Comparison of ENCODE assay signal across 8 cellular contexts in the genomic region with DNA sequence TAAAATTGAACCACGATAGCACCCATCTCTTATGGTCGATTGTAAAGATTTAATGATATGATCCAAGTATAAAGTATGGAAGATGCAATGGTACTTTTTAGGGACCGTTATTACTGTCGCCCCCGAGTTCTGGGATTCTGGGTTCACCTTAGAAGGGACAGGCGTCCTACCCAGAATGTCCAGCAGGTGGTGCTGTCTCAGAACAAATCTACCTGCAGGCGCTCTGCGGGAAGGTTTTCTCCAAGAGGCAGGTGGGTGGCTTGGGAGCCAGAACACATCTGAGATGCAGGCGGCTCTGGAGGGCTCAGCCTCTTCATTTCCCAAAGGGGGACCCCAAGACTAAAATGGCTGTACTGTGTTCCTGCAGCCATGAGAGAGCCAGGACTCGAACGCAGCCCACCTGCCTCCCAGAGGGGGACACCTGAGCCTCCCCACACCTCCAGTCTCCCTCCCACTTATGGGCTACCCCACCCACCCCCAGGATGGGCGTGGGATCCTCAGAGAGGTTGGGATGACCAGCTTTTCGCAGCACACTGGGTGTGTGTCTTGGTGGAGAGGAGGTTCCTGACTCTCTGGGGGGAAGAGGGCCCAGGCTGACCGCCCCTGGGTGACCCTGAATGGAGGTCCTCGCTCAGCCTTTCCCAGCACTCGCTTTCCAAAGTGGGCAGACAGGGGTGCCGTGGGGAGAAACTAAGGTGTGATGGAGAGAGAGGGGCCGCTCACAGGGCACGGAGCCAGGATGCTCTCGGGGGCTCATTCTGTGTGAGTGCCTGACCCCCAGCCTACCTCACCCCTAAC. TPM values are rescaled to one million over a fixed set of nuclear protein-coding genes. Genes with fewer than 3 reads are reported as not detected.
DNase-seq lines count a peak whose midpoint lies in the region; ATAC-seq and TF ChIP-seq lines count a peak whose summit lies in the region.

No MANE protein-coding gene starts in this region.

- no peak overlapping the region for H2AFZ ChIP-seq in GM23338

- H3F3A ChIP-seq in GM23338 (replicated peaks; ENCODE audit: low read depth): no peaks in the 10 kb centered on the region

- no peak overlapping the region for H3K4me2 ChIP-seq in GM23338

- peak; percentile 96 for TF ChIP-seq CTCF in AG10803 (conservative IDR thresholded peaks at IDR 0.05; ENCODE audit: low read length)
- peak; percentile 93 to 95 for TF ChIP-seq CTCF in GM23338 (conservative IDR thresholded peaks at IDR 0.05; ENCODE audit: low read depth in 2 of 2)
- TF ChIP-seq CTCF in neural crest cell (conservative IDR thresholded peaks at IDR 0.05): peak; percentile 96

- H3K27me3 ChIP-seq in GM23338 (ENCODE audit: insufficient read depth): no peaks in the 10 kb centered on the region

- H3K79me2 ChIP-seq in GM23338 (replicated peaks; ENCODE audit: insufficient read depth): no peaks in the 10 kb centered on the region

- no peak overlapping the region for H3K27ac ChIP-seq in GM23338 (ENCODE audit: low read depth)

- ATAC-seq in GM23338 (peak; percentile 74), HG03521 (IDR thresholded peaks at IDR 0.05; ENCODE audit: unreplicated experiment) (no peak)

- no peak overlapping the region for H3K27ac Mint-ChIP-seq in GM23338
- H3K27ac Mint-ChIP-seq in neural crest cell (ENCODE audit: unreplicated experiment): no peak overlapping the region

- H3K36me3 Mint-ChIP-seq in GM23338 (ENCODE audit: low read depth) (no peaks in the 10 kb centered on the region), neural crest cell (ENCODE audit: low read depth) (no peaks in the 10 kb centered on the region)

- H3K4me1 Mint-ChIP-seq in GM23338 (0 out of 3 replicates have a peak, but pooled peaks cover 3% of the 10 kb centered on the region), neural crest cell (peaks cover 10% of the 10 kb centered on the region)

- H3K4me3 ChIP-seq in AG10803 (ENCODE audit: low read length): no peak overlapping the region
- H3K4me3 ChIP-seq in GM23338: no peak overlapping the region

- no peaks in the 10 kb centered on the region; the same call in 2 of the 3 replicates for H3K9me3 Mint-ChIP-seq in GM23338
- no peaks in the 10 kb centered on the region for H3K9me3 Mint-ChIP-seq in neural crest cell

- H4K20me1 ChIP-seq in GM23338 (replicated peaks; ENCODE audit: insufficient read depth): no peaks in the 10 kb centered on the region

- peaks cover 2% of the 10 kb centered on the region for H3K27me3 Mint-ChIP-seq in GM23338 (ENCODE audit: insufficient read depth, low read depth, poor library complexity)
- peaks cover 13% of the 10 kb centered on the region for H3K27me3 Mint-ChIP-seq in neural crest cell (ENCODE audit: low read depth)

- H3K36me3 ChIP-seq in GM23338 (ENCODE audit: insufficient read depth): no peaks in the 10 kb centered on the region

- DNase-seq in AG10803 (ENCODE audit: low read depth) (peak; percentile 38), GM23338 (ENCODE audit: low spot score) (peak; percentile 94), NCI-H748 treated with DMSO at 0.1 percent for 48 hours (lab: John Stamatoyannopoulos, UW) (peak; percentile 15), activated T-cell treated with anti-CD3 and anti-CD28 coated beads for 1 hour (ENCODE audit: low read depth) (peak; percentile 70), fibroblast of gingiva (ENCODE audit: low read depth) (peak; percentile 15), neural crest cell (ENCODE audit: low read depth, low spot score) (peak; percentile 81), superior temporal gyrus (ENCODE audit: extremely low spot score) (peak; percentile 93)

- H3K9me2 ChIP-seq in GM23338 (ENCODE audit: insufficient read depth): no peaks in the 10 kb centered on the region

- H3K4me1 ChIP-seq in GM23338 (ENCODE audit: insufficient read depth): no peaks in the 10 kb centered on the region

- H3K4me3 Mint-ChIP-seq in GM23338: no peak overlapping the region
- no peak overlapping the region for H3K4me3 Mint-ChIP-seq in neural crest cell

TF ChIP-seq in GM23338, 12 proteins besides CTCF, POLR2A, EP300 and RAD21 (continues in another document):
- TF ChIP-seq, protein P1, sequence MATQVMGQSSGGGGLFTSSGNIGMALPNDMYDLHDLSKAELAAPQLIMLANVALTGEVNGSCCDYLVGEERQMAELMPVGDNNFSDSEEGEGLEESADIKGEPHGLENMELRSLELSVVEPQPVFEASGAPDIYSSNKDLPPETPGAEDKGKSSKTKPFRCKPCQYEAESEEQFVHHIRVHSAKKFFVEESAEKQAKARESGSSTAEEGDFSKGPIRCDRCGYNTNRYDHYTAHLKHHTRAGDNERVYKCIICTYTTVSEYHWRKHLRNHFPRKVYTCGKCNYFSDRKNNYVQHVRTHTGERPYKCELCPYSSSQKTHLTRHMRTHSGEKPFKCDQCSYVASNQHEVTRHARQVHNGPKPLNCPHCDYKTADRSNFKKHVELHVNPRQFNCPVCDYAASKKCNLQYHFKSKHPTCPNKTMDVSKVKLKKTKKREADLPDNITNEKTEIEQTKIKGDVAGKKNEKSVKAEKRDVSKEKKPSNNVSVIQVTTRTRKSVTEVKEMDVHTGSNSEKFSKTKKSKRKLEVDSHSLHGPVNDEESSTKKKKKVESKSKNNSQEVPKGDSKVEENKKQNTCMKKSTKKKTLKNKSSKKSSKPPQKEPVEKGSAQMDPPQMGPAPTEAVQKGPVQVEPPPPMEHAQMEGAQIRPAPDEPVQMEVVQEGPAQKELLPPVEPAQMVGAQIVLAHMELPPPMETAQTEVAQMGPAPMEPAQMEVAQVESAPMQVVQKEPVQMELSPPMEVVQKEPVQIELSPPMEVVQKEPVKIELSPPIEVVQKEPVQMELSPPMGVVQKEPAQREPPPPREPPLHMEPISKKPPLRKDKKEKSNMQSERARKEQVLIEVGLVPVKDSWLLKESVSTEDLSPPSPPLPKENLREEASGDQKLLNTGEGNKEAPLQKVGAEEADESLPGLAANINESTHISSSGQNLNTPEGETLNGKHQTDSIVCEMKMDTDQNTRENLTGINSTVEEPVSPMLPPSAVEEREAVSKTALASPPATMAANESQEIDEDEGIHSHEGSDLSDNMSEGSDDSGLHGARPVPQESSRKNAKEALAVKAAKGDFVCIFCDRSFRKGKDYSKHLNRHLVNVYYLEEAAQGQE (IDR thresholded peaks at IDR 0.05; ENCODE audit: unreplicated experiment): no peak
- TF ChIP-seq, protein P2, sequence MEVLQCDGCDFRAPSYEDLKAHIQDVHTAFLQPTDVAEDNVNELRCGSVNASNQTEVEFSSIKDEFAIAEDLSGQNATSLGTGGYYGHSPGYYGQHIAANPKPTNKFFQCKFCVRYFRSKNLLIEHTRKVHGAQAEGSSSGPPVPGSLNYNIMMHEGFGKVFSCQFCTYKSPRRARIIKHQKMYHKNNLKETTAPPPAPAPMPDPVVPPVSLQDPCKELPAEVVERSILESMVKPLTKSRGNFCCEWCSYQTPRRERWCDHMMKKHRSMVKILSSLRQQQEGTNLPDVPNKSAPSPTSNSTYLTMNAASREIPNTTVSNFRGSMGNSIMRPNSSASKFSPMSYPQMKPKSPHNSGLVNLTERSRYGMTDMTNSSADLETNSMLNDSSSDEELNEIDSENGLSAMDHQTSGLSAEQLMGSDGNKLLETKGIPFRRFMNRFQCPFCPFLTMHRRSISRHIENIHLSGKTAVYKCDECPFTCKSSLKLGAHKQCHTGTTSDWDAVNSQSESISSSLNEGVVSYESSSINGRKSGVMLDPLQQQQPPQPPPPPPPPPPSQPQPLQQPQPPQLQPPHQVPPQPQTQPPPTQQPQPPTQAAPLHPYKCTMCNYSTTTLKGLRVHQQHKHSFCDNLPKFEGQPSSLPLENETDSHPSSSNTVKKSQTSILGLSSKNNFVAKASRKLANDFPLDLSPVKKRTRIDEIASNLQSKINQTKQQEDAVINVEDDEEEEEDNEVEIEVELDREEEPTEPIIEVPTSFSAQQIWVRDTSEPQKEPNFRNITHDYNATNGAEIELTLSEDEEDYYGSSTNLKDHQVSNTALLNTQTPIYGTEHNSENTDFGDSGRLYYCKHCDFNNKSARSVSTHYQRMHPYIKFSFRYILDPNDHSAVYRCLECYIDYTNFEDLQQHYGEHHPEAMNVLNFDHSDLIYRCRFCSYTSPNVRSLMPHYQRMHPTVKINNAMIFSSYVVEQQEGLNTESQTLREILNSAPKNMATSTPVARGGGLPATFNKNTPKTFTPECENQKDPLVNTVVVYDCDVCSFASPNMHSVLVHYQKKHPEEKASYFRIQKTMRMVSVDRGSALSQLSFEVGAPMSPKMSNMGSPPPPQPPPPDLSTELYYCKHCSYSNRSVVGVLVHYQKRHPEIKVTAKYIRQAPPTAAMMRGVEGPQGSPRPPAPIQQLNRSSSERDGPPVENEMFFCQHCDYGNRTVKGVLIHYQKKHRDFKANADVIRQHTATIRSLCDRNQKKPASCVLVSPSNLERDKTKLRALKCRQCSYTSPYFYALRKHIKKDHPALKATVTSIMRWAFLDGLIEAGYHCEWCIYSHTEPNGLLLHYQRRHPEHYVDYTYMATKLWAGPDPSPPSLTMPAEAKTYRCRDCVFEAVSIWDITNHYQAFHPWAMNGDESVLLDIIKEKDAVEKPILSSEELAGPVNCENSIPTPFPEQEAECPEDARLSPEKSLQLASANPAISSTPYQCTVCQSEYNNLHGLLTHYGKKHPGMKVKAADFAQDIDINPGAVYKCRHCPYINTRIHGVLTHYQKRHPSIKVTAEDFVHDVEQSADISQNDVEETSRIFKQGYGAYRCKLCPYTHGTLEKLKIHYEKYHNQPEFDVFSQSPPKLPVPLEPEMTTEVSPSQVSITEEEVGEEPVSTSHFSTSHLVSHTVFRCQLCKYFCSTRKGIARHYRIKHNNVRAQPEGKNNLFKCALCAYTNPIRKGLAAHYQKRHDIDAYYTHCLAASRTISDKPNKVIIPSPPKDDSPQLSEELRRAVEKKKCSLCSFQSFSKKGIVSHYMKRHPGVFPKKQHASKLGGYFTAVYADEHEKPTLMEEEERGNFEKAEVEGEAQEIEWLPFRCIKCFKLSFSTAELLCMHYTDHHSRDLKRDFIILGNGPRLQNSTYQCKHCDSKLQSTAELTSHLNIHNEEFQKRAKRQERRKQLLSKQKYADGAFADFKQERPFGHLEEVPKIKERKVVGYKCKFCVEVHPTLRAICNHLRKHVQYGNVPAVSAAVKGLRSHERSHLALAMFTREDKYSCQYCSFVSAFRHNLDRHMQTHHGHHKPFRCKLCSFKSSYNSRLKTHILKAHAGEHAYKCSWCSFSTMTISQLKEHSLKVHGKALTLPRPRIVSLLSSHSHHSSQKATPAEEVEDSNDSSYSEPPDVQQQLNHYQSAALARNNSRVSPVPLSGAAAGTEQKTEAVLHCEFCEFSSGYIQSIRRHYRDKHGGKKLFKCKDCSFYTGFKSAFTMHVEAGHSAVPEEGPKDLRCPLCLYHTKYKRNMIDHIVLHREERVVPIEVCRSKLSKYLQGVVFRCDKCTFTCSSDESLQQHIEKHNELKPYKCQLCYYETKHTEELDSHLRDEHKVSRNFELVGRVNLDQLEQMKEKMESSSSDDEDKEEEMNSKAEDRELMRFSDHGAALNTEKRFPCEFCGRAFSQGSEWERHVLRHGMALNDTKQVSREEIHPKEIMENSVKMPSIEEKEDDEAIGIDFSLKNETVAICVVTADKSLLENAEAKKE (CRISPR knock-in tag; IDR thresholded peaks at IDR 0.05): no peak
- TF ChIP-seq EZH2phosphoT487 (IDR thresholded peaks at IDR 0.05; ENCODE audit: unreplicated experiment): no peak
- no peak for TF ChIP-seq CREB1 (CRISPR knock-in tag; IDR thresholded peaks at IDR 0.05; ENCODE audit: low read depth)

RNA-seq across cellular contexts. Expression of a gene that starts 28.1 kb away (rescaled TPM):
- total RNA-seq in GM23338 (2014; rRNA removed; shearing (Covaris generic)): 2.8 and 4.6 TPM in 2 replicates
- polyA plus RNA-seq in GM23338 (2016; fragmentation: Nextera tagmentation; extraction: Ambion mirVana): 1.4 and 1.6 TPM in 2 replicates
- total RNA-seq in neural crest cell: 21.3 and 23.1 TPM in 2 replicates

Comparison
In these comparisons a context has a peak if more than half of its experiments do, and no peak if none do; other contexts are left out.
1. DNase-seq: peak in every context shown above with its lines; median percentile 94 in GM23338; 93 in superior temporal gyrus; 81 in neural crest cell; 70 in activated T-cell treated with anti-CD3 and anti-CD28 coated beads for 1 hour; 38 in AG10803; 15 in NCI-H748 treated with DMSO at 0.1 percent for 48 hours; 15 in fibroblast of gingiva.